28 cellular contexts compared by ENCODE assay signal in genomic region chr19:2645816-2646215, GRCh38.
"Had no signal": no experiment of that assay in that cellular context is flagged by ENCODE, and none has a peak within 500 bp of the region (broad histone marks: within the 10 kb centered on the region; RNA-seq: fewer than 3 reads in every experiment).

No MANE protein-coding gene starts in this region.

- H3K4me1 ChIP-seq: foreskin keratinocyte, prostate gland, sigmoid colon, suprapubic skin, tibial artery, upper lobe of right lung had no signal

- H3K4me1 Mint-ChIP-seq: activated T-helper 17 cell treated with anti-CD3 and anti-CD28 coated beads, Interleukin-2, amount 50 U/mL, for 72 hours; WTC11 had no signal

- H3K4me3 Mint-ChIP-seq: activated CD8-positive, alpha-beta T cell treated with anti-CD3 and anti-CD28 coated beads for 36 hours; activated T-cell treated with anti-CD3 and anti-CD28 coated beads, Interleukin-2, amount 50 U/mL, for 4 hours; activated T-helper 17 cell treated with anti-CD3 and anti-CD28 coated beads, Interleukin-2, amount 50 U/mL, for 72 hours; nephron; T-helper 1 cell treated with Interleukin-12 subunit alpha and Interleukin-12 subunit beta and Interleukin-4 antibody, amounts not matched to agents 30 μg/mL and 1 μg/mL, for 36 hours; WTC11 had no signal

- H3K27ac Mint-ChIP-seq: activated CD8-positive, alpha-beta T cell treated with anti-CD3 and anti-CD28 coated beads for 36 hours; activated naive CD4-positive, alpha-beta T cell treated with anti-CD3 and anti-CD28 coated beads, Interleukin-2, amount 50 U/mL, for 72 hours; activated T-helper 17 cell treated with anti-CD3 and anti-CD28 coated beads, Interleukin-2, amount 50 U/mL, for 72 hours; nephron; T-helper 1 cell treated with Interleukin-12 subunit alpha and Interleukin-12 subunit beta and Interleukin-4 antibody, amounts not matched to agents 30 μg/mL and 1 μg/mL, for 36 hours; WTC11 had no signal

- DNase-seq: activated CD4-positive, alpha-beta T cell treated with anti-CD3 and anti-CD28 coated beads, Interleukin-2, amount 50 U/mL, for 1 hour; activated CD8-positive, alpha-beta T cell treated with anti-CD3 and anti-CD28 coated beads for 36 hours; activated naive CD4-positive, alpha-beta T cell; activated T-cell treated with anti-CD3 and anti-CD28 coated beads, Interleukin-2, amount 50 U/mL, for 4 hours; dermis blood vessel endothelial cell; effector CD4-positive, alpha-beta T cell; foreskin keratinocyte; heart right ventricle; mesenchymal stem cell; retina; sigmoid colon; stimulated activated CD4-positive, alpha-beta T cell treated with anti-CD3 and anti-CD28 coated beads, Interleukin-1b, Interleukin-23, amount 100 ng/mL, for 48 hours; stimulated activated CD4-positive, alpha-beta T cell treated with anti-CD3 and anti-CD28 coated beads, Interleukin-4, amount 100 ng/mL, for 4 hours; stimulated activated CD8-positive, alpha-beta memory T cell treated with anti-CD3 and anti-CD28 coated beads, Interleukin-4, amount 100 ng/mL, for 48 hours; stimulated activated naive CD4-positive, alpha-beta T cell; tibial artery; upper lobe of right lung had no signal

- H3K27me3 ChIP-seq: esophagus muscularis mucosa, foreskin keratinocyte, heart right ventricle, neutrophil, ovary, sigmoid colon, suprapubic skin, upper lobe of right lung had no signal

- H3K4me2 ChIP-seq: smooth muscle cell had no signal

- H3K36me3 Mint-ChIP-seq: activated naive CD4-positive, alpha-beta T cell treated with anti-CD3 and anti-CD28 coated beads, Interleukin-2, amount 50 U/mL, for 72 hours; WTC11 had no signal

- H3K36me3 ChIP-seq: heart right ventricle, ovary, prostate gland, sigmoid colon, suprapubic skin, tibial artery, upper lobe of right lung had no signal

- H3K9me3 ChIP-seq: neutrophil, ovary, prostate gland, sigmoid colon, suprapubic skin, tibial artery, upper lobe of right lung had no signal

- H3K4me3 ChIP-seq: esophagus muscularis mucosa, heart right ventricle, ovary, prostate gland, sigmoid colon, smooth muscle cell, suprapubic skin, tibial artery, upper lobe of right lung had no signal

- H3K27me3 Mint-ChIP-seq: activated CD8-positive, alpha-beta T cell treated with anti-CD3 and anti-CD28 coated beads for 36 hours; activated T-helper 17 cell treated with anti-CD3 and anti-CD28 coated beads, Interleukin-2, amount 50 U/mL, for 72 hours had no signal

- H3K27ac ChIP-seq: esophagus muscularis mucosa, foreskin keratinocyte, heart right ventricle, neutrophil, ovary, prostate gland, sigmoid colon, suprapubic skin, tibial artery, upper lobe of right lung had no signal

- H3K9me3 Mint-ChIP-seq: activated CD8-positive, alpha-beta T cell treated with anti-CD3 and anti-CD28 coated beads for 36 hours; activated naive CD4-positive, alpha-beta T cell treated with anti-CD3 and anti-CD28 coated beads, Interleukin-2, amount 50 U/mL, for 72 hours; activated T-cell treated with anti-CD3 and anti-CD28 coated beads, Interleukin-2, amount 50 U/mL, for 4 hours; activated T-helper 17 cell treated with anti-CD3 and anti-CD28 coated beads, Interleukin-2, amount 50 U/mL, for 72 hours; nephron; T-helper 1 cell treated with Interleukin-12 subunit alpha and Interleukin-12 subunit beta and Interleukin-4 antibody, amounts not matched to agents 30 μg/mL and 1 μg/mL, for 36 hours; WTC11 had no signal
